2 cellular contexts compared by ENCODE assay signal in genomic region chr10:69246036-69246435, GRCh38.
TF ChIP-seq lines count a peak whose summit lies in the region.

No MANE protein-coding gene starts in this region.

TF ChIP-seq in K562, 482 proteins besides CTCF, POLR2A, EP300 and RAD21:
- TF ChIP-seq JUN (IDR thresholded peaks at IDR 0.05; ENCODE audit: borderline replicate concordance, low read depth, low read length) = no peak
- TF ChIP-seq JUN (CRISPR knock-in tag; IDR thresholded peaks at IDR 0.05; ENCODE audit: borderline replicate concordance) = 0 out of 2 replicates have a peak, but pooled peaks have one; percentile 48
- no peak for TF ChIP-seq ZNF232 (CRISPR knock-in tag; IDR thresholded peaks at IDR 0.05)

TF ChIP-seq in H1, 55 proteins besides CTCF, POLR2A, EP300 and RAD21:
- no peak for TF ChIP-seq KDM4A (IDR thresholded peaks at IDR 0.05; ENCODE audit: low read depth, low read length, severe bottlenecking)
- TF ChIP-seq GABPA (IDR thresholded peaks at IDR 0.05; ENCODE audit: borderline replicate concordance, insufficient read depth, low read length) = no peak
- TF ChIP-seq JUN (IDR thresholded peaks at IDR 0.05; ENCODE audit: low read depth, low read length) = no peak
- TF ChIP-seq KDM1A (IDR thresholded peaks at IDR 0.05; ENCODE audit: borderline replicate concordance, low read length) = no peak
- no peak for TF ChIP-seq RNF2 (IDR thresholded peaks at IDR 0.05; ENCODE audit: borderline replicate concordance, low read depth, low read length, missing control alignments, poor library complexity, severe bottlenecking)
- TF ChIP-seq YY1 (IDR thresholded peaks at IDR 0.05; ENCODE audit: low read depth, low read length) = no peak
- no peak for TF ChIP-seq ZNF274 (IDR thresholded peaks at IDR 0.05; ENCODE audit: borderline replicate concordance, extremely low read depth, low read length)
- TF ChIP-seq POU5F1 (IDR thresholded peaks at IDR 0.05; ENCODE audit: low read depth, low read length) = no peak
- TF ChIP-seq CBX5 (IDR thresholded peaks at IDR 0.05; ENCODE audit: low read depth, low read length) = no peak
- TF ChIP-seq SRF (IDR thresholded peaks at IDR 0.05; ENCODE audit: low read depth, low read length) = no peak
- no peak for TF ChIP-seq CHD7 (IDR thresholded peaks at IDR 0.05; ENCODE audit: insufficient replicate concordance, low read length)
- no peak for TF ChIP-seq RXRA (IDR thresholded peaks at IDR 0.05; ENCODE audit: insufficient read depth, low read depth, low read length)
- no peak for TF ChIP-seq TAF1 (IDR thresholded peaks at IDR 0.05; ENCODE audit: low read depth, low read length)
- TF ChIP-seq CEBPB (IDR thresholded peaks at IDR 0.05; ENCODE audit: low read depth, low read length) = no peak
- no peak for TF ChIP-seq TAF7 (optimal IDR thresholded peaks at IDR 0.05; ENCODE audit: borderline replicate concordance, low read depth, low read length)
- TF ChIP-seq NRF1 (IDR thresholded peaks at IDR 0.05; ENCODE audit: low read depth, low read length) = no peak
